ENCODE assay signal across 19 cellular contexts in the genomic region with DNA sequence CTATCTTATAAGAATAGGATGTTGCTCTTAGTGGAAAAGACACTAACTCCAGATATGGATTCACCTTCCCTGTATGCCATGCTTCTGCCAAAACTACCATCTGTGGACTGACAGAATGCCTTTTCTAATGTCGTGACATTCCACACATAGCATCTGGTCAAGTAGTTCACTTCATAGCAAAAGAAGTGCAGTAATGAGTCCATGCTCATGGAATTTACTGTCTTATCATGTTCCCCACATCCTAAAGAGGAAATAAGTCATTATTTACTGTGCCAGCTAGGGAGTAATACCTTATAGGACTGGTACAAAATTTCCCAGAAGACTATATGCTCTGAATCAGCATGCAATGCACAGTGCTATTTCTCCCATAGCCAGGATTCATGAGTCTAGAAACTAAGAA.
DNase-seq lines count a peak whose midpoint lies in the region; ATAC-seq and TF ChIP-seq lines count a peak whose summit lies in the region.
"Had no signal": no experiment of that assay in that cellular context is flagged by ENCODE, and none has a peak within 500 bp of the region (broad histone marks: within the 10 kb centered on the region; RNA-seq: fewer than 3 reads in every experiment).

No MANE protein-coding gene starts in this region.

- H3K14ac ChIP-seq in H9 (ENCODE audit: insufficient read depth, low read length): no peak overlapping the region

- H4K8ac ChIP-seq in H9 (replicated peaks; ENCODE audit: insufficient read length, low read depth, low read length): no peak overlapping the region

- H3K4me1 Mint-ChIP-seq in H9 (no peaks in the 10 kb centered on the region), progenitor cell of endocrine pancreas (ENCODE audit: low read depth) (no peaks in the 10 kb centered on the region)
- H3K4me1 Mint-ChIP-seq: nephron; stimulated activated memory B cell treated with anti-CD40 and anti-IgM and Interleukin-4, amounts not matched to agents 10 μg/mL and 1 μg/mL and 100 μg/mL, for 72 hours had no signal

- H3T11ph ChIP-seq in H9 (ENCODE audit: low read length): no peak overlapping the region

- H3K27me3 ChIP-seq in H9 (ENCODE audit: insufficient read depth, low read length): no peaks in the 10 kb centered on the region
- H3K27me3 ChIP-seq in SJSA1 (replicated peaks): no peaks in the 10 kb centered on the region
- H3K27me3 ChIP-seq in Peyer's patch: no peaks in the 10 kb centered on the region
- H3K27me3 ChIP-seq: hepatocyte, right lobe of liver had no signal

- H3K23ac ChIP-seq in H9 (ENCODE audit: insufficient read length, low read depth, low read length): peak overlapping the region; percentile 52

- no peak overlapping the region for H3K56ac ChIP-seq in H9 (ENCODE audit: insufficient read length, low read depth, low read length)

- no peaks in the 10 kb centered on the region for H3K4me1 ChIP-seq in H9 (ENCODE audit: insufficient read depth, low read length)
- peaks cover 14% of the 10 kb centered on the region for H3K4me1 ChIP-seq in SJSA1 (replicated peaks)
- H3K4me1 ChIP-seq in Peyer's patch: no peaks in the 10 kb centered on the region
- H3K4me1 ChIP-seq: right lobe of liver had no signal

- H3K27me3 Mint-ChIP-seq in H9 (ENCODE audit: low read depth): no peaks in the 10 kb centered on the region
- no peaks in the 10 kb centered on the region for H3K27me3 Mint-ChIP-seq in progenitor cell of endocrine pancreas
- H3K27me3 Mint-ChIP-seq: effector memory CD8-positive, alpha-beta T cell; stimulated activated memory B cell treated with anti-CD40 and anti-IgM and Interleukin-4, amounts not matched to agents 10 μg/mL and 1 μg/mL and 100 μg/mL, for 72 hours had no signal

- WGBS in H9 (ENCODE audit: extremely low coverage, insufficient read length, low lambda C conversion rate): no CpG with 5 or more reads among the region's 1 CpG

- H3K4me3 Mint-ChIP-seq in H9 (no peak overlapping the region), progenitor cell of endocrine pancreas (ENCODE audit: low read depth) (no peak overlapping the region)
- H3K4me3 Mint-ChIP-seq: effector memory CD8-positive, alpha-beta T cell; nephron; stimulated activated memory B cell treated with anti-CD40 and anti-IgM and Interleukin-4, amounts not matched to agents 10 μg/mL and 1 μg/mL and 100 μg/mL, for 72 hours had no signal

- H3K36me3 Mint-ChIP-seq in H9 (ENCODE audit: insufficient read depth in 1 of 3, low read depth in 3 of 3): no peaks in the 10 kb centered on the region
- no peaks in the 10 kb centered on the region for H3K36me3 Mint-ChIP-seq in progenitor cell of endocrine pancreas (ENCODE audit: insufficient read depth)
- H3K36me3 Mint-ChIP-seq: stimulated activated memory B cell treated with anti-CD40 and anti-IgM and Interleukin-4, amounts not matched to agents 10 μg/mL and 1 μg/mL and 100 μg/mL, for 72 hours had no signal

- TF ChIP-seq POLR2A in Peyer's patch (IDR thresholded peaks at IDR 0.05): no peak

- H3K4me2 ChIP-seq in H9 (ENCODE audit: insufficient read depth, insufficient read length, low read length): no peak overlapping the region
- H3K4me2 ChIP-seq: hepatocyte had no signal

- no peaks in the 10 kb centered on the region for H3K79me2 ChIP-seq in H9 (ENCODE audit: insufficient read depth, low read length)
- H3K79me2 ChIP-seq: hepatocyte had no signal

- no peak overlapping the region for H3K27ac Mint-ChIP-seq in H9
- no peak overlapping the region for H3K27ac Mint-ChIP-seq in progenitor cell of endocrine pancreas
- H3K27ac Mint-ChIP-seq: effector memory CD8-positive, alpha-beta T cell; nephron; stimulated activated memory B cell treated with anti-CD40 and anti-IgM and Interleukin-4, amounts not matched to agents 10 μg/mL and 1 μg/mL and 100 μg/mL, for 72 hours had no signal

- H2AK5ac ChIP-seq in H9 (ENCODE audit: insufficient read length, low read length): no peak overlapping the region

- no peaks in the 10 kb centered on the region for H3K36me3 ChIP-seq in SJSA1
- H3K36me3 ChIP-seq in Peyer's patch: no peaks in the 10 kb centered on the region
- H3K36me3 ChIP-seq: right lobe of liver had no signal

- H2BK15ac ChIP-seq in H9 (ENCODE audit: low read depth, low read length): no peak overlapping the region

- H4K5ac ChIP-seq in H9 (ENCODE audit: insufficient read length, low read depth, low read length): no peak overlapping the region

- H3K27ac ChIP-seq in H9 (ENCODE audit: insufficient read length, low read depth, low read length) (no peak overlapping the region), SJSA1 (peak overlapping the region; percentile 74), epithelial cell of prostate (peak overlapping the region; percentile 71), Peyer's patch (no peak overlapping the region)
- H3K27ac ChIP-seq: C4-2B, hepatocyte, right lobe of liver had no signal

- H3K4ac ChIP-seq in H9 (ENCODE audit: low read depth, low read length): no peak overlapping the region

- H3K9me3 ChIP-seq in H9 (ENCODE audit: control insufficient read depth, low read depth, low read length): no peaks in the 10 kb centered on the region
- no peaks in the 10 kb centered on the region; the same call in 1 of the 2 replicates for H3K9me3 ChIP-seq in SJSA1 (replicated peaks)
- H3K9me3 ChIP-seq in Peyer's patch: no peaks in the 10 kb centered on the region
- H3K9me3 ChIP-seq: right lobe of liver had no signal

- no peak overlapping the region for H2BK120ac ChIP-seq in H9 (ENCODE audit: low read depth, low read length, poor library complexity, severe bottlenecking)

- H3K9ac ChIP-seq in H9 (ENCODE audit: extremely low read depth, insufficient read length, low read length): no peak overlapping the region

- H4K91ac ChIP-seq in H9 (ENCODE audit: insufficient read length, low read depth, low read length): no peak overlapping the region

- no peaks in the 10 kb centered on the region for H4K20me1 ChIP-seq in H9 (ENCODE audit: control insufficient read depth, insufficient read depth, insufficient read length)

- no peaks in the 10 kb centered on the region for H3K79me1 ChIP-seq in H9 (ENCODE audit: insufficient read depth, low read depth, low read length, poor library complexity, severe bottlenecking)

- H2BK20ac ChIP-seq in H9 (ENCODE audit: low read depth, low read length, poor library complexity, severe bottlenecking): no peak overlapping the region

- TF ChIP-seq CTCF in H9 (conservative IDR thresholded peaks at IDR 0.05) (no peak), Peyer's patch (IDR thresholded peaks at IDR 0.05) (no peak), progenitor cell of endocrine pancreas (IDR thresholded peaks at IDR 0.05; ENCODE audit: unreplicated experiment) (no peak)

- H3K9me3 Mint-ChIP-seq in H9: no peaks in the 10 kb centered on the region; a peak in 2 of 5 replicates
- no peaks in the 10 kb centered on the region for H3K9me3 Mint-ChIP-seq in progenitor cell of endocrine pancreas (ENCODE audit: low read depth)
- H3K9me3 Mint-ChIP-seq: nephron had no signal

- H3K18ac ChIP-seq in H9 (ENCODE audit: insufficient read length, low read depth, low read length): no peak overlapping the region

- H2BK5ac ChIP-seq in H9 (ENCODE audit: insufficient read length, low read length): no peak overlapping the region

- no peak overlapping the region for H2AFZ ChIP-seq in H9 (ENCODE audit: low read length)
- H2AFZ ChIP-seq: hepatocyte had no signal

- no peak overlapping the region for H2BK12ac ChIP-seq in H9 (ENCODE audit: insufficient read length, low read depth, low read length)

- no peak overlapping the region for H3K4me3 ChIP-seq in SJSA1
- no peak overlapping the region for H3K4me3 ChIP-seq in Peyer's patch
- H3K4me3 ChIP-seq: hepatocyte, right lobe of liver had no signal

- no peak for ATAC-seq in GM21528 (IDR thresholded peaks at IDR 0.05; ENCODE audit: low FRiP score, unreplicated experiment)
- ATAC-seq: effector memory CD8-positive, alpha-beta T cell; left lobe of liver; right lobe of liver; stimulated activated memory B cell treated with anti-CD40 and anti-IgM and Interleukin-4, amounts not matched to agents 10 μg/mL and 1 μg/mL and 100 μg/mL, for 72 hours had no signal

- no peaks in the 10 kb centered on the region for H3K23me2 ChIP-seq in H9 (ENCODE audit: insufficient read length, low read depth, low read length, poor library complexity, severe bottlenecking)

- no peak for DNase-seq in H9
- peak in 1 of 2 experiments; percentile 31 for DNase-seq in SJSA1 (ENCODE audit: low read depth in 1 of 2, low spot score in 2 of 2)
- DNase-seq in epithelial cell of prostate (ENCODE audit: low read depth, low spot score): peak; percentile 64
- peak; percentile 86 for DNase-seq in non-pigmented ciliary epithelial cell (ENCODE audit: low read depth)
- no peak for DNase-seq in Peyer's patch
- no peak for DNase-seq in NCI-H748 (lab: John Stamatoyannopoulos, UW; ENCODE audit: unreplicated experiment)
- no peak for DNase-seq in progenitor cell of endocrine pancreas (ENCODE audit: low spot score, unreplicated experiment)
- DNase-seq: activated CD4-positive, alpha-beta T cell treated with anti-CD3 and anti-CD28 coated beads, Interleukin-2, amount 50 U/mL, for 1 hour; effector memory CD8-positive, alpha-beta T cell; NCI-H1417; right lobe of liver; RPMI8226; stimulated activated CD4-positive, alpha-beta T cell treated with anti-CD3 and anti-CD28 coated beads, Interleukin-4, amount 100 ng/mL, for 4 hours had no signal

Comparison
In these comparisons a context has a peak if more than half of its experiments do, and no peak if none do; other contexts are left out.
1. DNase-seq: peak in epithelial cell of prostate (single experiment) and non-pigmented ciliary epithelial cell (single experiment); none in H9 (single experiment), Peyer's patch (0 of 3), NCI-H748 (single experiment) and progenitor cell of endocrine pancreas (single experiment).
2. H3K27ac ChIP-seq: peak in SJSA1 (single experiment) and epithelial cell of prostate (single experiment); none in H9 (single experiment) and Peyer's patch (0 of 4).